8 cellular contexts compared by ENCODE assay signal in the genomic region with DNA sequence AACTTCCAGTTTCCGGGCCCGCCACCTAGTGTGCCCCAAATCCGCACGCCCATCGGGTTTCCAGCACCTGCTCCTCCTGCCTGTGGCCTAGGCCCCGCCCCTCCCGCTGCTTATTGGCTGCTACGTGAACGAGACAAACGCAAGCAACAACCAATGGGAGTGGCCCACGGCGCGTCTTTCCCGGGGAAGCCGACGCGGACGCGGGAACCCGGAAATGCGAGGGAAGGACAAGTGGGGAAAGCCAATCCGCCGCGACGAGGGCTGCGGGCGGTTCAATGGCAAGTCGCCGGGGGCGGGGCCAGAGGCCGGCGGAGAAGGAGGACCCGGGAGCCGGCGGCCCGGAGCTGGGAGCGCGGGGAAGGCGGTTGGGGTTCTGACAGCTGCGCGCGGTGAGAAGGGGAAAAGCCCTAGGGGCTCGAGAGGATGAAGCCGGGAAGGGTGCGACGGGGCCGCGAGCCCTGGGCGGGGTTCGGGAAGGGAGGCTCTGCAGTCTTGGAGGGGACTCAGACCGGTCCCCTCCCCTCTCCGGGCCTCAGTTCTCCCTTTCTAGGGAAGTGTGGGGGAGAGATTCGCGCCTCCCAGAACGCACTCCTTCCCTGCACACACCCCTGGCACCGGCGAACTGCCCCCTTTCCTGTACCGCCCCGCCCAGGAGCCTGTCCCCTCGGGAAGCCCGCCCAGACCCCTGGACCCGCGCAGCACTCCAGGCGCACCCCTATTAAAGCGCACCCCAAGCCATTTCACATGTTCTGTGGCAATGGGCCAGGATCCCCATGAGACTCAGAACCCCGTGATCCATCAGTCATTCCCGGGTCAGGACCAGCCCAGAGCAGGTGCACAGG. TPM values are rescaled to one million over a fixed set of nuclear protein-coding genes. Genes with fewer than 3 reads are reported as not detected.
DNase-seq lines count a peak whose midpoint lies in the region; ATAC-seq and TF ChIP-seq lines count a peak whose summit lies in the region.

TSS of gene FICD (plus strand) at position 305 of the 842 bp plus-strand sequence. CDS start 1,696 bp downstream, outside the sequence.

- H3K4me1 ChIP-seq in smooth muscle cell (ENCODE audit: low read depth): peaks cover 14% of the 10 kb centered on the region

- WGBS in smooth muscle cell (ENCODE audit: low lambda C conversion rate): under 1% methylated on average over 44 of the region's 67 CpGs

- H3K4me2 ChIP-seq in smooth muscle cell: peak within 1 kb of the TSS; percentile 99

- no peaks in the 10 kb centered on the region for H3K79me2 ChIP-seq in smooth muscle cell (ENCODE audit: low read depth)

- peak within 1 kb of the TSS; percentile 78 for H3K9ac ChIP-seq in smooth muscle cell (ENCODE audit: low read depth)

- no peaks in the 10 kb centered on the region for H3K36me3 ChIP-seq in smooth muscle cell (ENCODE audit: low read depth)

- H4K20me1 ChIP-seq in smooth muscle cell (ENCODE audit: low read depth): no peaks in the 10 kb centered on the region

- TF ChIP-seq CTCF in AG09309 (IDR thresholded peaks at IDR 0.05; ENCODE audit: control insufficient read depth, insufficient read depth, low read depth, low read length, missing control alignments) (no peak), WI38 (IDR thresholded peaks at IDR 0.05; ENCODE audit: low read depth, low read length) (no peak), cardiac fibroblast (IDR thresholded peaks at IDR 0.05; ENCODE audit: low read depth, low read length) (no peak), smooth muscle cell (IDR thresholded peaks at IDR 0.05; ENCODE audit: borderline replicate concordance, insufficient read depth, poor library complexity, severe bottlenecking) (no peak)

- H3K27ac ChIP-seq in smooth muscle cell (ENCODE audit: low read depth): no peak within 1 kb of the TSS

- peak within 1 kb of the TSS; percentile 88 for H3K4me3 ChIP-seq in AG09309 (ENCODE audit: control insufficient read depth, low read depth, low read length)
- peak within 1 kb of the TSS; percentile 91 for H3K4me3 ChIP-seq in WI38 (ENCODE audit: low read depth, low read length)
- peak within 1 kb of the TSS; percentile 89 to 97 for H3K4me3 ChIP-seq in cardiac fibroblast (replicated peaks in 1 of 2; ENCODE audit: low read depth in 2 of 2, low read length in 2 of 2)
- H3K4me3 ChIP-seq in smooth muscle cell: peak within 1 kb of the TSS; percentile 84

- H3K27me3 ChIP-seq in smooth muscle cell (ENCODE audit: low read depth): no peaks in the 10 kb centered on the region

- H3K9me3 ChIP-seq in smooth muscle cell (replicated peaks; ENCODE audit: low read depth): no peaks in the 10 kb centered on the region

- H3F3A ChIP-seq in smooth muscle cell (ENCODE audit: low read depth): no peaks in the 10 kb centered on the region

- ATAC-seq in GM19023 (IDR thresholded peaks at IDR 0.05; ENCODE audit: unreplicated experiment) (peak; percentile 83), HG03196 (IDR thresholded peaks at IDR 0.05; ENCODE audit: unreplicated experiment) (peak; percentile 89)

- DNase-seq in AG09309 (ENCODE audit: low read depth): peak; percentile 86
- peak; percentile 98 for DNase-seq in NCI-H226
- DNase-seq in cardiac fibroblast (ENCODE audit: low read depth in 2 of 2): peak; percentile 98
- peak; percentile 98 for DNase-seq in iPS-NIHi7 (ENCODE audit: extremely low spot score)
- peak; percentile 95 for DNase-seq in smooth muscle cell (lab: John Stamatoyannopoulos, UW; ENCODE audit: unreplicated experiment)

- H2AFZ ChIP-seq in smooth muscle cell (ENCODE audit: low read depth): no peak within 1 kb of the TSS

RNA-seq across cellular contexts. Expression of gene FICD, which starts in this region (rescaled TPM):
- 6.8 and 7.3 TPM in 2 replicates for total RNA-seq in smooth muscle cell
- polyA plus RNA-seq in smooth muscle cell: 5.1 and 7.5 TPM in 2 replicates
